12 cellular contexts compared by ENCODE assay signal in the genomic region with DNA sequence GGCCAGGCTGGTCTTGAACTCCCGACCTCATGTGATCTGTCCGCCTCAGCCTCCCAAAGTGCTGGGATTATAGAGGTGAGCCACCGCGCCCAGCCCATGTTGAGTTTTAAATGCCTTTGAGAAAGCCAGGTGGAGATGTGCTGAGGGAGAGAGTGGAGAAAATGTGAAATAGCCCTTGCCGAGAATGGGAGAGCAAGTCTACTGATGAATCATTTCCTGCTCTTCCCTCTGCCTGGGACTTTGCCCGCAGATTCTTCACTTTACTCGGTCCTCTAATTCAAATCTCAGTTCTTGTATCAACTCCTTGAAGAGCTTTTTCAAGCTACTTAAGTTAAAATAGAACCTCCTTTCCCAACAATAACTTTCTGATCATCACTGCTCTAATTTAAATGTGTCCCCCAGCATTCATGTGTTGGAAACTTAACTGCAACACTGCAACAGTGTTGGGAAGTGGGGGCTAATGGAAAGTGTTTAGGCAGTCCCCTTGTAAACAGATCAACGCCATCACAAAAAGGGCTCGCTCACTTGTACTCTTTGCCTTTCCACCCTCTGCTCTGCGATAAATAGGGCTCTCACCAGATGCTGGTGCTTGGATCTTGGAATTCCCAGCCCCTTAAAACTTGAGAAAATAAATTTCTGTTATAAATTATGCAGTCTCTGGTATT. TPM values are rescaled to one million over a fixed set of nuclear protein-coding genes. Genes with fewer than 3 reads are reported as not detected.
DNase-seq lines count a peak whose midpoint lies in the region; TF ChIP-seq lines count a peak whose summit lies in the region.
"Had no signal": no experiment of that assay in that cellular context is flagged by ENCODE, and none has a peak within 500 bp of the region (broad histone marks: within the 10 kb centered on the region; RNA-seq: fewer than 3 reads in every experiment).

No MANE protein-coding gene starts in this region.

- H3K27me3 ChIP-seq in sigmoid colon (no peaks in the 10 kb centered on the region), neural progenitor cell (no peaks in the 10 kb centered on the region)

- H3K36me3 ChIP-seq in sigmoid colon: no peaks in the 10 kb centered on the region
- H3K36me3 ChIP-seq in neural progenitor cell: no peaks in the 10 kb centered on the region

- H3K79me2 ChIP-seq in neural progenitor cell (ENCODE audit: low read depth): peaks cover 34% of the 10 kb centered on the region

- TF ChIP-seq CTCF in RWPE1 (conservative IDR thresholded peaks at IDR 0.05; ENCODE audit: low read depth) (no peak), fibroblast of mammary gland (conservative IDR thresholded peaks at IDR 0.05; ENCODE audit: control insufficient read depth, insufficient read depth, low read depth, low read length) (no peak), sigmoid colon (IDR thresholded peaks at IDR 0.05) (no peak), neural progenitor cell (IDR thresholded peaks at IDR 0.05) (no peak)

- H3K27ac Mint-ChIP-seq in activated naive CD8-positive, alpha-beta T cell treated with anti-CD3 and anti-CD28 coated beads for 36 hours: no peak overlapping the region
- no peak overlapping the region for H3K27ac Mint-ChIP-seq in neural progenitor cell

- WGBS in sigmoid colon, 2 donors: 82 to 84% methylated on average over 10 of the region's 10 CpGs

- H3K4me1 ChIP-seq in sigmoid colon (peaks cover 0 to 62% (median 51%) of the 10 kb centered on the region in 4 donors), neural progenitor cell (peaks cover 38% of the 10 kb centered on the region)

- H3K9me3 Mint-ChIP-seq in activated naive CD8-positive, alpha-beta T cell treated with anti-CD3 and anti-CD28 coated beads for 36 hours: peaks cover 2% of the 10 kb centered on the region
- H3K9me3 Mint-ChIP-seq in neural progenitor cell: peaks cover 2% of the 10 kb centered on the region

- H3K4me3 ChIP-seq in fibroblast of mammary gland (ENCODE audit: control insufficient read depth, low read depth, low read length): no peak overlapping the region
- H3K4me3 ChIP-seq in sigmoid colon: no peak overlapping the region
- no peak overlapping the region for H3K4me3 ChIP-seq in neural progenitor cell

- intact Hi-C loops in sigmoid colon (cut with DNase I): no loop called here

- no peaks in the 10 kb centered on the region for H3K9me3 ChIP-seq in sigmoid colon
- no peaks in the 10 kb centered on the region for H3K9me3 ChIP-seq in neural progenitor cell (ENCODE audit: low read depth)

- peaks cover 18% of the 10 kb centered on the region for H3K36me3 Mint-ChIP-seq in activated naive CD8-positive, alpha-beta T cell treated with anti-CD3 and anti-CD28 coated beads for 36 hours
- peaks cover 2% of the 10 kb centered on the region for H3K36me3 Mint-ChIP-seq in neural progenitor cell

- H3K27ac ChIP-seq in RWPE1: peak overlapping the region; percentile 88
- H3K27ac ChIP-seq in sigmoid colon: peak overlapping the region; percentile 64 to 77 (median 74)
- H3K27ac ChIP-seq in neural progenitor cell: no peak overlapping the region

- H3F3A ChIP-seq in neural progenitor cell (ENCODE audit: low read depth): no peaks in the 10 kb centered on the region

- POLR2A ChIA-PET in RWPE1 (lab: Yijun Ruan, JAX; ENCODE audit: low non-redundant PET): no interaction called here

- TF ChIP-seq EP300 in sigmoid colon (IDR thresholded peaks at IDR 0.05): no peak

- H3K27me3 Mint-ChIP-seq in activated naive CD8-positive, alpha-beta T cell treated with anti-CD3 and anti-CD28 coated beads for 36 hours: no peaks in the 10 kb centered on the region
- no peaks in the 10 kb centered on the region for H3K27me3 Mint-ChIP-seq in neural progenitor cell (ENCODE audit: insufficient read depth, low read depth)

- peaks cover 3% of the 10 kb centered on the region for H4K20me1 ChIP-seq in neural progenitor cell (ENCODE audit: low read depth)

- H3K4me2 ChIP-seq in neural progenitor cell: no peak overlapping the region

- CTCF ChIA-PET in RWPE1 (lab: Yijun Ruan, JAX): interaction anchor here (0.6 kb wide), 1 partner anchor 107 kb away, joined by 4 read pairs; no protein-coding TSS in a partner anchor

- TF ChIP-seq POLR2A in sigmoid colon (IDR thresholded peaks at IDR 0.05): no peak

- peaks cover 5% of the 10 kb centered on the region for H3K4me1 Mint-ChIP-seq in activated naive CD8-positive, alpha-beta T cell treated with anti-CD3 and anti-CD28 coated beads for 36 hours
- peaks cover 22% of the 10 kb centered on the region for H3K4me1 Mint-ChIP-seq in neural progenitor cell

- no peak overlapping the region for H2AFZ ChIP-seq in neural progenitor cell (replicated peaks)

- DNase-seq in GM04503 (ENCODE audit: low read depth) (peak; percentile 65), RWPE1 (ENCODE audit: low spot score) (peak; percentile 73), fibroblast of mammary gland (ENCODE audit: low read depth) (peak; percentile 80), sigmoid colon (peak; percentile 75), GF-D8 (lab: John Stamatoyannopoulos, UW) (no peak), HUDEP-2 (lab: John Stamatoyannopoulos, UW; ENCODE audit: unreplicated experiment in 76 of 76) (no peak), neural progenitor cell (ENCODE audit: low spot score) (no peak)
- no peak for DNase-seq in activated naive CD8-positive, alpha-beta T cell treated with anti-CD3 and anti-CD28 coated beads for 36 hours
- DNase-seq: activated gamma-delta T cell treated with Interleukin-2 at 50 U/mL for 16 hours, KBM-7, NCI-H510A, T-helper 9 cell had no signal

- no peak overlapping the region for H3K4me3 Mint-ChIP-seq in activated naive CD8-positive, alpha-beta T cell treated with anti-CD3 and anti-CD28 coated beads for 36 hours
- H3K4me3 Mint-ChIP-seq in neural progenitor cell: no peak overlapping the region

- no peak overlapping the region for H3K9ac ChIP-seq in neural progenitor cell

RNA-seq across cellular contexts. Expression of gene OSBPL9, which starts 27.8 kb away (rescaled TPM):
- 10 to 100 TPM; 49.7 to 81.5 (median 71.9) TPM for total RNA-seq in sigmoid colon
- polyA plus RNA-seq in sigmoid colon: 10 to 100 TPM; 31.8 to 34.9 (median 32.2) TPM
- total RNA-seq in activated naive CD8-positive, alpha-beta T cell treated with anti-CD3 and anti-CD28 coated beads for 36 hours: 10 to 100 TPM; 52.5 to 55.9 TPM
- 112 and 149 TPM in 2 replicates for total RNA-seq in neural progenitor cell (ENCODE audit: low replicate concordance)

Comparison
In these comparisons a context has a peak if more than half of its experiments do, and no peak if none do; other contexts are left out.
1. DNase-seq: peak in GM04503 (single experiment), RWPE1 (single experiment), fibroblast of mammary gland (single experiment) and sigmoid colon (single experiment); none in GF-D8 (single experiment), activated naive CD8-positive, alpha-beta T cell treated with anti-CD3 and anti-CD28 coated beads for 36 hours (single experiment), HUDEP-2 (0 of 76) and neural progenitor cell (single experiment).